In the genomic region with DNA sequence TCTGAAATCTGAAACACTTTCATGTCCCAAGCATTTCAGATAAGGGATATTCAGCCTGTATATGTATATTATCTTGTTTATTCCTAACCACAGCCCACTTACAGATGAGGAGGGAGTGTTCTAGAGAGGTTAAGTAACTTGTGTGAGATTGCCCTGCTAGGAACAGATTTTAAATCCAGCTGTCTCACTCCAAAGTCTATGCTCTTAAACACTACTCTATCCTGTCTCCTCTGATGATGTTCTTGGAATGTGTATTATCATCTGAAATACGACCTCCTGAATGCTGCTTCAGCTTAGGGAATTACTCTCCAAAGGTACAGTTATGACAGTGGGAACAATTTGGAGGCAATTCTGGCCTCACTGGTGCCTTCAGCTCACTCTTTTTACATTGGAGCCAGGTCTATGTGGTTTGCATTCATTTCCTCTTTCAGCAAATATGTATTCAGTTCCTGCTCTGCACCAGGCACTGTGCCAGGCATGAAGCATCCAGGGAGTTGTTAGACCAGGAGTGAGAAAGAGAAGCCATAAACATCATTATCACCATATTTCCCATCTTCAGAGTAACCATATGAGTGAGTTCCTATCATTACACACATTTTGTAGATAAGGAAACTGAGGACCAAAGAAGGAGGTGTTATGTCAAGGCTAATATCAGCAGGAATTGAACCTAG, we compare ENCODE assay signal across 13 cellular contexts.
DNase-seq lines count a peak whose midpoint lies in the region; ATAC-seq and TF ChIP-seq lines count a peak whose summit lies in the region.
"Had no signal": no experiment of that assay in that cellular context is flagged by ENCODE, and none has a peak within 500 bp of the region (broad histone marks: within the 10 kb centered on the region; RNA-seq: fewer than 3 reads in every experiment).

No MANE protein-coding gene starts in this region.

- no peak overlapping the region for H3K27ac ChIP-seq in body of pancreas
- H3K27ac ChIP-seq: tibial artery had no signal

- intact Hi-C loops in Right ventricle myocardium superior (cut with DNase I) = no loop called here
- intact Hi-C loops in cardiac septum (cut with DNase I) = no loop called here
- intact Hi-C loops in body of pancreas (cut with DNase I) = no loop called here
- intact Hi-C loops in natural killer cell (cut with micrococcal nuclease) = no loop called here

- peaks cover 29 to 39% of the 10 kb centered on the region in 2 donors for H3K27me3 Mint-ChIP-seq in natural killer cell (ENCODE audit: low read depth in 2 of 2)

- H3K27me3 ChIP-seq in body of pancreas = no peaks in the 10 kb centered on the region
- H3K27me3 ChIP-seq: tibial artery had no signal

- peak; percentile 68 for ATAC-seq in Right ventricle myocardium superior (ENCODE audit: poor library complexity)
- no peak for ATAC-seq in body of pancreas
- no peak for ATAC-seq in GM19463 (IDR thresholded peaks at IDR 0.05; ENCODE audit: unreplicated experiment)
- ATAC-seq in natural killer cell = no peak

- H3K4me3 ChIP-seq in body of pancreas = no peak overlapping the region
- H3K4me3 ChIP-seq: tibial artery had no signal

- no peak for TF ChIP-seq CTCF in body of pancreas (IDR thresholded peaks at IDR 0.05)
- no peak for TF ChIP-seq CTCF in natural killer cell (IDR thresholded peaks at IDR 0.05)

- no peak overlapping the region for H3K27ac Mint-ChIP-seq in natural killer cell
- H3K27ac Mint-ChIP-seq: activated T-cell treated with anti-CD3 and anti-CD28 coated beads, Interleukin-2, amount 50 U/mL, for 24 hours; IgD-negative memory B cell; T-helper 2 cell treated with Interferon-gamma antibody and Interleukin-4, amounts not matched to agents 5 μg/mL and 100 μg/mL, for 36 hours had no signal

- H3K4me3 Mint-ChIP-seq in natural killer cell = no peak overlapping the region
- H3K4me3 Mint-ChIP-seq: activated T-cell treated with anti-CD3 and anti-CD28 coated beads, Interleukin-2, amount 50 U/mL, for 24 hours; T-helper 2 cell treated with Interferon-gamma antibody and Interleukin-4, amounts not matched to agents 5 μg/mL and 100 μg/mL, for 36 hours had no signal

- H3K4me1 Mint-ChIP-seq in natural killer cell = no peaks in the 10 kb centered on the region
- H3K4me1 Mint-ChIP-seq: IgD-negative memory B cell had no signal

- peak; percentile 69 for DNase-seq in Right ventricle myocardium superior
- DNase-seq in cardiac septum (ENCODE audit: low spot score) = no peak
- DNase-seq in body of pancreas = peak in 3 of 4 donors; percentile 33 to 47 (median 40)
- DNase-seq in iris pigment epithelial cell (ENCODE audit: low read depth) = peak; percentile 88
- DNase-seq in NCI-H524 (lab: John Stamatoyannopoulos, UW) = no peak
- DNase-seq in erythroblast (lab: John Stamatoyannopoulos, UW) = no peak
- no peak for DNase-seq in natural killer cell
- DNase-seq: activated T-cell treated with anti-CD3 and anti-CD28 coated beads, Interleukin-2, amount 50 U/mL, for 24 hours; cortex of kidney had no signal

- no peaks in the 10 kb centered on the region for H3K9me3 Mint-ChIP-seq in natural killer cell
- H3K9me3 Mint-ChIP-seq: activated T-cell treated with anti-CD3 and anti-CD28 coated beads, Interleukin-2, amount 50 U/mL, for 24 hours; IgD-negative memory B cell; T-helper 2 cell treated with Interferon-gamma antibody and Interleukin-4, amounts not matched to agents 5 μg/mL and 100 μg/mL, for 36 hours had no signal

- TF ChIP-seq POLR2A in body of pancreas (IDR thresholded peaks at IDR 0.05) (no peak), erythroblast (IDR thresholded peaks at IDR 0.05; ENCODE audit: low read length) (no peak)

- no peaks in the 10 kb centered on the region for H3K4me1 ChIP-seq in body of pancreas

- WGBS in body of pancreas, 2 donors = 43 to 75% methylated on average over 1 of the region's 1 CpG

- H3K9me3 ChIP-seq in body of pancreas = no peaks in the 10 kb centered on the region
- H3K9me3 ChIP-seq: tibial artery had no signal

- no peaks in the 10 kb centered on the region for H3K36me3 ChIP-seq in body of pancreas (replicated peaks in 1 of 2; ENCODE audit: insufficient read depth in 1 of 2, low read depth in 2 of 2)

- H3K36me3 Mint-ChIP-seq in natural killer cell = no peaks in the 10 kb centered on the region
- H3K36me3 Mint-ChIP-seq: IgD-negative memory B cell had no signal

Comparison
In these comparisons a context has a peak if more than half of its experiments do, and no peak if none do; other contexts are left out.
1. DNase-seq: peak in Right ventricle myocardium superior (single experiment), body of pancreas (3 of 4) and iris pigment epithelial cell (single experiment); none in cardiac septum (single experiment), NCI-H524 (0 of 2), erythroblast (0 of 2) and natural killer cell (single experiment).